In genomic region chr9:32251539-32251938, GRCh38 we compare ENCODE assay signal across 8 cellular contexts.
DNase-seq lines count a peak whose midpoint lies in the region; ATAC-seq and TF ChIP-seq lines count a peak whose summit lies in the region.

No MANE protein-coding gene starts in this region.

- no peaks in the 10 kb centered on the region for H3K36me3 Mint-ChIP-seq in osteocyte (ENCODE audit: unreplicated experiment)
- H3K36me3 Mint-ChIP-seq in stimulated activated effector memory CD8-positive, alpha-beta T cell treated with anti-CD3 and anti-CD28 coated beads, Interleukin-12 subunit alpha, Interleukin-12 subunit beta, amount 100 ng/mL, for 72 hours: no peaks in the 10 kb centered on the region

- no peak overlapping the region for H3K27ac ChIP-seq in VCaP

- no peak overlapping the region for H3K4me3 ChIP-seq in fibroblast of mammary gland (ENCODE audit: control insufficient read depth, low read depth, low read length)

- TF ChIP-seq CTCF in VCaP (conservative IDR thresholded peaks at IDR 0.05) (peak; percentile 90), fibroblast of mammary gland (conservative IDR thresholded peaks at IDR 0.05; ENCODE audit: control insufficient read depth, insufficient read depth, low read depth, low read length) (peak; percentile 59), osteocyte (IDR thresholded peaks at IDR 0.05) (peak; percentile 75)

- H3K27me3 Mint-ChIP-seq in osteocyte (ENCODE audit: unreplicated experiment): peaks cover 9% of the 10 kb centered on the region

- H3K4me1 Mint-ChIP-seq in osteocyte (ENCODE audit: unreplicated experiment): no peaks in the 10 kb centered on the region
- no peaks in the 10 kb centered on the region for H3K4me1 Mint-ChIP-seq in stimulated activated effector memory CD8-positive, alpha-beta T cell treated with anti-CD3 and anti-CD28 coated beads, Interleukin-12 subunit alpha, Interleukin-12 subunit beta, amount 100 ng/mL, for 72 hours

- no peak overlapping the region for H3K27ac Mint-ChIP-seq in osteocyte (ENCODE audit: unreplicated experiment)
- H3K27ac Mint-ChIP-seq in stimulated activated effector memory CD8-positive, alpha-beta T cell treated with anti-CD3 and anti-CD28 coated beads, Interleukin-12 subunit alpha, Interleukin-12 subunit beta, amount 100 ng/mL, for 72 hours: no peak overlapping the region

- no peaks in the 10 kb centered on the region for H3K9me3 Mint-ChIP-seq in osteocyte (ENCODE audit: unreplicated experiment)
- peaks cover 3% of the 10 kb centered on the region for H3K9me3 Mint-ChIP-seq in stimulated activated effector memory CD8-positive, alpha-beta T cell treated with anti-CD3 and anti-CD28 coated beads, Interleukin-12 subunit alpha, Interleukin-12 subunit beta, amount 100 ng/mL, for 72 hours

- peak; percentile 88 for ATAC-seq in GM18870 (IDR thresholded peaks at IDR 0.05; ENCODE audit: unreplicated experiment)
- ATAC-seq in HG03095 (IDR thresholded peaks at IDR 0.05; ENCODE audit: unreplicated experiment): peak; percentile 91
- no peak for ATAC-seq in stimulated activated effector memory CD8-positive, alpha-beta T cell treated with anti-CD3 and anti-CD28 coated beads, Interleukin-12 subunit alpha, Interleukin-12 subunit beta, amount 100 ng/mL, for 72 hours

- DNase-seq in COLO668 (lab: John Stamatoyannopoulos, UW; ENCODE audit: unreplicated experiment) (peak; percentile 37), NCI-H2107 treated with DMSO at 0.1 percent for 48 hours (lab: John Stamatoyannopoulos, UW; ENCODE audit: unreplicated experiment) (peak; percentile 32), fibroblast of mammary gland (ENCODE audit: low read depth) (peak; percentile 58), osteocyte (ENCODE audit: extremely low spot score, unreplicated experiment) (no peak)
- no peak for DNase-seq in stimulated activated effector memory CD8-positive, alpha-beta T cell treated with anti-CD3 and anti-CD28 coated beads, Interleukin-12 subunit alpha, Interleukin-12 subunit beta, amount 100 ng/mL, for 72 hours (ENCODE audit: low spot score in 2 of 2)

- H3K4me3 Mint-ChIP-seq in osteocyte (ENCODE audit: unreplicated experiment): no peak overlapping the region
- H3K4me3 Mint-ChIP-seq in stimulated activated effector memory CD8-positive, alpha-beta T cell treated with anti-CD3 and anti-CD28 coated beads, Interleukin-12 subunit alpha, Interleukin-12 subunit beta, amount 100 ng/mL, for 72 hours: no peak overlapping the region

Comparison
In these comparisons a context has a peak if more than half of its experiments do, and no peak if none do; other contexts are left out.
1. DNase-seq: peak in COLO668 (single experiment), NCI-H2107 treated with DMSO at 0.1 percent for 48 hours (single experiment) and fibroblast of mammary gland (single experiment); none in osteocyte (single experiment) and stimulated activated effector memory CD8-positive, alpha-beta T cell treated with anti-CD3 and anti-CD28 coated beads, Interleukin-12 subunit alpha, Interleukin-12 subunit beta, amount 100 ng/mL, for 72 hours (0 of 2).
2. Peak in every context shown above with its lines, with median percentiles within 50 percentile points of each other: CTCF ChIP-seq.